Comparison of ENCODE assay signal across 1 cellular context in the genomic region with DNA sequence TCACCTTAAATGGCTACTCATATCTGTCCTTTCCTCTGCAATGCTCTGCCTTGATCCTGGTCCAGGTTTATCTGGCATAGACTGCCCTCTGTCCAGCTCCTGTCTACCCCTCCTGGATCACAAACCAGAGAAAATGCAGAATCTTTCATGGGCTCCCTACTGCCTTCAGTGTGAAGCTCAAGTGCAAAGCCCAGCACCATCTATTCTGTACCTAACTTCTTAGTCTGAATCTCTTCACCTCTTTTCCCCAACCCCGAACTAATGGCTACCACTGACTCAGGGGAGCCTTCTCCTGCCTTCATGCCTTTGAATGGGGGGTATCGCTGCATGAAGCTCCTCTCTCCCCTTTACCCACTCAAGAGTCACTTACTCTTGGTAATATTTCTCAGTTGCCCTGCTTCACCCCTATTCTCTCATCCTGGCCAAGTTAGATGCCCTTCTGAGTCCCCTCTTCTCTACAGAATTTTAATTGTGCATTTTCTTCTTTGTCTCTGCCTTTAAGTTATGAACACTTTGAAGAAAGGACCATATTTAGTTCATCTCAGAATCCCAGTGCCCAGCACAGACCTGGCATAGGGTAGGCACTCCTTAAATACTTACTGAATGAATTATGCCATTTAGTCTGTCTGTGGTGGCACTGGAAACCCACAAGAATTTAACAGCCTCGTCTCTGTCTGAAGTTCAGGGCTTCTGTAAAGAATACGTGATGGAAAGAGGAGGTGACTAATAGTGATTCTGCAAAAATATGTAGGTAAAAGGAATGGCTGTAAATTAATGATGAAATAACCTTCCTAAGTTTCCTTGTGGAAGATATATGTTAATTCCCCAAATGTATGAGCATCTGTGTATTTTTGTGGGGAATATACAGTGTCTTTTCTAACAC.
TF ChIP-seq lines count a peak whose summit lies in the region.

No MANE protein-coding gene starts in this region.

TF ChIP-seq in IMR-90, 13 proteins besides CTCF, POLR2A, EP300 and RAD21 (continued from another document):
- TF ChIP-seq MAFK (IDR thresholded peaks at IDR 0.05; ENCODE audit: low read depth, low read length) (peak; percentile 43; the same call in 1 of the 2 replicates), MAZ (IDR thresholded peaks at IDR 0.05; ENCODE audit: borderline replicate concordance, low read depth, low read length) (no peak)
